ENCODE assay signal across 9 cellular contexts in the genomic region with DNA sequence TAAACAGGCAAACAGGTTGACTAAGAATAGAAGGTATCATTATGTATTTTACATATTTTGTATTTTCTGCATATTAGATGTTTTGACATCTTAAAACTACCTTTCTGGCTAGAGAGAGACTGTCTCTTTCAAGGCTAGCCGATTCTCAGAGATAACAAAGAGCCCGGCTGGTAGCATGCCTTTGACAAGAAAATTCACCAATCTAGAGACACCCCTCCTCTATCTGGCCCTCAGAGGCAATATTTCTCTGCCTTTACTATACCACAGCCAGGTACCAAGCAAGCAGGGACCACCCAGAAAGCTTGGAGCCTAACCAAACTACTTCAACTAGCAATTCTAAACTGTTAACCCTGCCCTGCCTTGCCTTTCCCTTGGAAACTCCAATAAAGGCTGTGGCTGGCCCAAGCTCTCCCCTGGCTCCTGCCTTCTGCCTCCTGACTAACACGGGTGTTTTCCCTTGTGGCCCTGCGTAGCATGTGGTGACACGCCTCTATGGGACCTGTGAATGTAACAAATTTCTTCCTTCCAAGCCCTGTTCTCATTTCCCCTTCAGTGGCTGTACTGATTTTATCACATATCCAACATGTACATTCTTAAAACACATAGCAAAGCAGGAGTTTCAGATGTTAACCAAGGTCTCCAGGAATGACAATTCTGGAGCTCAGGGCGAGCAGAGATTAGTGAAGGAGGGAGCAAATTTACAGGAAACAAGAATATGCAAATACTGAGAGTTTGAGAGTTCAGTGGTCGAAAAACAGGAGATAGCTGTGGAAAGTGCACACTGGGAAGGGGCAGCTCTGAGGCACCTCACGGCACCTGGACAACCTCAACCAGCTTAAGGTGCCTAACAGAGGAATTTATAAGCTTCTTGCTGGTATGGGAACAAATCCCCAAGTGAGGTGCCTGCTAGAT.
DNase-seq lines count a peak whose midpoint lies in the region; ATAC-seq, FAIRE-seq and TF ChIP-seq lines count a peak whose summit lies in the region.
"Had no signal": no experiment of that assay in that cellular context is flagged by ENCODE, and none has a peak within 500 bp of the region (broad histone marks: within the 10 kb centered on the region; RNA-seq: fewer than 3 reads in every experiment).

No MANE protein-coding gene starts in this region.

- H3K4me1 ChIP-seq in Peyer's patch = no peaks in the 10 kb centered on the region
- H3K4me1 ChIP-seq in astrocyte (ENCODE audit: insufficient read depth, low read length) = no peaks in the 10 kb centered on the region
- H3K4me1 ChIP-seq in PC-3 (ENCODE audit: insufficient read depth, low read length) = no peaks in the 10 kb centered on the region
- peaks cover 13% of the 10 kb centered on the region for H3K4me1 ChIP-seq in suprapubic skin

- no peak overlapping the region for H3K9ac ChIP-seq in astrocyte (ENCODE audit: low read length)
- no peak overlapping the region for H3K9ac ChIP-seq in PC-3 (ENCODE audit: low read length)

- H3K27me3 Mint-ChIP-seq in astrocyte (ENCODE audit: low read depth, unreplicated experiment) = no peaks in the 10 kb centered on the region

- H3K4me2 ChIP-seq in astrocyte (ENCODE audit: low read length) (no peak overlapping the region), PC-3 (ENCODE audit: low read length) (no peak overlapping the region)

- no peaks in the 10 kb centered on the region for H3K9me3 ChIP-seq in Peyer's patch
- no peaks in the 10 kb centered on the region for H3K9me3 ChIP-seq in astrocyte (ENCODE audit: insufficient read depth, low read depth, low read length)
- no peaks in the 10 kb centered on the region for H3K9me3 ChIP-seq in PC-3 (ENCODE audit: low read length)
- H3K9me3 ChIP-seq in suprapubic skin = no peaks in the 10 kb centered on the region

- H3K27ac Mint-ChIP-seq in astrocyte (ENCODE audit: unreplicated experiment) = peak overlapping the region; percentile 5

- 54% methylated on average over 8 of the region's 8 CpGs for WGBS in suprapubic skin

- peak overlapping the region in 1 of 4 donors; percentile 60 for H3K27ac ChIP-seq in Peyer's patch
- no peak overlapping the region for H3K27ac ChIP-seq in astrocyte (ENCODE audit: low read depth, low read length)
- no peak overlapping the region for H3K27ac ChIP-seq in PC-3 (ENCODE audit: low read length)
- no peak overlapping the region for H3K27ac ChIP-seq in suprapubic skin

- no peaks in the 10 kb centered on the region for H3K9me3 Mint-ChIP-seq in astrocyte (ENCODE audit: unreplicated experiment)

- FAIRE-seq in astrocyte (lab: Jason Lieb, UNC) = no peak
- FAIRE-seq: H1 had no signal

- no peak for TF ChIP-seq CTCF in Peyer's patch (IDR thresholded peaks at IDR 0.05)
- no peak for TF ChIP-seq CTCF in astrocyte (IDR thresholded peaks at IDR 0.05; ENCODE audit: insufficient read depth, low read depth, low read length)
- TF ChIP-seq CTCF in PC-3 (conservative IDR thresholded peaks at IDR 0.05; ENCODE audit: low read depth, low read length) = no peak
- TF ChIP-seq CTCF in suprapubic skin (IDR thresholded peaks at IDR 0.05) = no peak

- H3K36me3 ChIP-seq in Peyer's patch (no peaks in the 10 kb centered on the region), astrocyte (ENCODE audit: insufficient read depth, low read length) (no peaks in the 10 kb centered on the region), PC-3 (ENCODE audit: low read depth, low read length) (no peaks in the 10 kb centered on the region), suprapubic skin (no peaks in the 10 kb centered on the region)

- peaks cover 2% of the 10 kb centered on the region for H3K36me3 Mint-ChIP-seq in astrocyte (ENCODE audit: low read depth, unreplicated experiment)

- H3K79me2 ChIP-seq in astrocyte (ENCODE audit: insufficient read depth, low read length) (no peaks in the 10 kb centered on the region), PC-3 (ENCODE audit: low read length) (no peaks in the 10 kb centered on the region)

- no peak overlapping the region for H3K4me3 Mint-ChIP-seq in astrocyte (ENCODE audit: unreplicated experiment)

- H3K4me3 ChIP-seq in Peyer's patch (no peak overlapping the region), astrocyte (ENCODE audit: insufficient read depth, low read depth, low read length) (no peak overlapping the region), PC-3 (ENCODE audit: low read length) (no peak overlapping the region), suprapubic skin (no peak overlapping the region)

- H3K27me3 ChIP-seq in Peyer's patch = no peaks in the 10 kb centered on the region
- no peaks in the 10 kb centered on the region for H3K27me3 ChIP-seq in astrocyte (ENCODE audit: insufficient read depth, low read length)
- H3K27me3 ChIP-seq in PC-3 (ENCODE audit: low read length) = no peaks in the 10 kb centered on the region
- H3K27me3 ChIP-seq in suprapubic skin = no peaks in the 10 kb centered on the region

- peak in 2 of 3 donors; percentile 65 to 68 for DNase-seq in Peyer's patch
- DNase-seq in astrocyte (ENCODE audit: low read depth) = no peak
- DNase-seq in stimulated activated CD4-positive, alpha-beta T cell treated with anti-CD3 and anti-CD28 coated beads, TNF-alpha, amount 100 ng/mL, for 48 hours (ENCODE audit: low read depth in 3 of 3) = peak; percentile 51 to 67 (median 55)
- no peak for DNase-seq in C1 segment of cervical spinal cord (lab: John Stamatoyannopoulos, UW)
- DNase-seq in PC-3 = no peak
- DNase-seq in suprapubic skin (ENCODE audit: low spot score in 2 of 2) = no peak
- DNase-seq in NOMO-1 (lab: John Stamatoyannopoulos, UW; ENCODE audit: unreplicated experiment in 2 of 2) = no peak

- no peaks in the 10 kb centered on the region for H3K9me2 ChIP-seq in PC-3 (replicated peaks; ENCODE audit: low read length)

- ATAC-seq in GM21423 (IDR thresholded peaks at IDR 0.05; ENCODE audit: unreplicated experiment) = peak; percentile 75
- ATAC-seq in PC-3 = no peak

- POLR2A ChIA-PET in PC-3 (lab: Charles Lee; ENCODE audit: unreplicated experiment) = interaction anchor here (0.5 kb wide), 1 partner anchor 410 kb away, joined by 14 read pairs; no protein-coding TSS in a partner anchor

- H2AFZ ChIP-seq in astrocyte (ENCODE audit: low read depth, low read length) (no peak overlapping the region), PC-3 (ENCODE audit: low read length) (no peak overlapping the region)

- H4K20me1 ChIP-seq in astrocyte (ENCODE audit: insufficient read depth, low read length) = no peaks in the 10 kb centered on the region
- no peaks in the 10 kb centered on the region for H4K20me1 ChIP-seq in PC-3 (ENCODE audit: low read length)

- no peak for TF ChIP-seq POLR2A in Peyer's patch (IDR thresholded peaks at IDR 0.05)
- no peak for TF ChIP-seq POLR2A in suprapubic skin (IDR thresholded peaks at IDR 0.05)

- CTCF ChIA-PET in PC-3 (lab: Charles Lee) = no interaction called here

- no peak for TF ChIP-seq EP300 in suprapubic skin (IDR thresholded peaks at IDR 0.05)

- H3K4me1 Mint-ChIP-seq in astrocyte (ENCODE audit: low read depth, unreplicated experiment) = peaks cover 15% of the 10 kb centered on the region

- no peaks in the 10 kb centered on the region for H3F3A ChIP-seq in PC-3 (ENCODE audit: low read length, unreplicated experiment)

- no TSS peak for BruUV-seq in PC-3 (replicated peaks; lab: Mats Ljungman, UMichigan)

- intact Hi-C loops in PC-3 (cut with micrococcal nuclease) = loop anchor here (10.0 kb wide), 1 partner anchor 231 kb away; no protein-coding TSS in a partner anchor

Comparison
In these comparisons a context has a peak if more than half of its experiments do, and no peak if none do; other contexts are left out.
1. DNase-seq: peak in Peyer's patch (2 of 3) and stimulated activated CD4-positive, alpha-beta T cell treated with anti-CD3 and anti-CD28 coated beads, TNF-alpha, amount 100 ng/mL, for 48 hours (3 of 3); none in astrocyte (single experiment), C1 segment of cervical spinal cord (0 of 14), PC-3 (single experiment), suprapubic skin (0 of 2) and NOMO-1 (0 of 2).